In the genomic region with DNA sequence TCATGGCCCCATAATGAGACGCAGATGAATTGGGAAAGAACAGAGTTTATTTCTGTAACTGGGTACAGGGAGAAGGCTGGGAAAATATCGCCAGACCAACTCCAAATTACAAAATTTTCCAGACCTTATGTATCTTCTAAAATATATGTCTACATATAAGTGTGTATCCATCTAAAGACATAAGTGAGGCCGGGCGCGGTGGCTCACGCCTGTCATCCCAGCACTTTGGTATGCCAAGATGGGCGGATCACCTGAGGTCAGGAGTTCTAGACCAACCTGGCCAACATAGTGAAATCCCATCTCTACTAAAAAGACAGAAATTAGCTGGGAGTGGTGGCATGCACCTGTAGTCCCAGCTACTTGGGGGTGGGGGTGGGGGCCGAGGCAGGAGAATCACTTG, we compare ENCODE assay signal across 27 cellular contexts.
"Had no signal": no experiment of that assay in that cellular context is flagged by ENCODE, and none has a peak within 500 bp of the region (broad histone marks: within the 10 kb centered on the region; RNA-seq: fewer than 3 reads in every experiment).

No MANE protein-coding gene starts in this region.

- H3K4me3 ChIP-seq: PC-9 had no signal

- H3K4me2 ChIP-seq: PC-9 had no signal

- H3K27ac ChIP-seq: PC-9, RWPE1 had no signal

- H3K4me3 Mint-ChIP-seq: activated CD4-positive, alpha-beta T cell treated with anti-CD3 and anti-CD28 coated beads, Interleukin-2, amount 10 ng/mL, durations not matched to agents 7 days and 5 days; activated CD8-positive, alpha-beta T cell treated with anti-CD3 and anti-CD28 coated beads, Interleukin-2, amount 10 ng/mL, durations not matched to agents 7 days and 5 days; activated naive CD4-positive, alpha-beta T cell treated with anti-CD3 and anti-CD28 coated beads, Interleukin-2, amount 50 U/mL, for 24 hours; activated T-cell treated with anti-CD3 and anti-CD28 coated beads, Interleukin-2, amount 50 U/mL, for 24 hours; brain had no signal

- H3K27me3 Mint-ChIP-seq: activated CD4-positive, alpha-beta T cell treated with anti-CD3 and anti-CD28 coated beads, Interleukin-2, amount 10 ng/mL, durations not matched to agents 7 days and 5 days; activated naive CD4-positive, alpha-beta T cell treated with anti-CD3 and anti-CD28 coated beads, Interleukin-2, amount 50 U/mL, for 24 hours; brain; IgD-negative memory B cell had no signal

- DNase-seq: activated CD4-positive, alpha-beta T cell treated with anti-CD3 and anti-CD28 coated beads, Interleukin-2, amount 10 ng/mL, durations not matched to agents 7 days and 5 days; activated CD4-positive, alpha-beta T cell treated with anti-CD3 and anti-CD28 coated beads, Interleukin-2, amount 50 U/mL, for 48 hours; activated CD8-positive, alpha-beta T cell treated with anti-CD3 and anti-CD28 coated beads, Interleukin-2, amount 10 ng/mL, durations not matched to agents 7 days and 5 days; activated gamma-delta T cell; activated naive CD4-positive, alpha-beta T cell treated with Interleukin-2 at 50 U/mL for 16 hours; activated T-cell treated with anti-CD3 and anti-CD28 coated beads, Interleukin-2, amount 50 U/mL, for 24 hours; anterior cingulate cortex; central memory CD4-positive, alpha-beta T cell; Karpas-422; KBM-7; NCI-H1105; NCI-H1417 treated with DMSO at 0.1 percent for 48 hours; NCI-H1930; NCI-H2081 treated with DMSO at 0.1 percent for 48 hours; NCI-H226; NCI-H446 treated with DMSO at 0.1 percent for 48 hours; NCI-H524; NCI-H69; NCI-H82; PC-9; SIG-M5; T1000 had no signal

- H3K27ac Mint-ChIP-seq: activated CD4-positive, alpha-beta T cell treated with anti-CD3 and anti-CD28 coated beads, Interleukin-2, amount 10 ng/mL, durations not matched to agents 7 days and 5 days; activated CD8-positive, alpha-beta T cell treated with anti-CD3 and anti-CD28 coated beads, Interleukin-2, amount 10 ng/mL, durations not matched to agents 7 days and 5 days; activated naive CD4-positive, alpha-beta T cell treated with anti-CD3 and anti-CD28 coated beads, Interleukin-2, amount 50 U/mL, for 24 hours; activated T-cell treated with anti-CD3 and anti-CD28 coated beads, Interleukin-2, amount 50 U/mL, for 24 hours; activated T-helper 2 cell treated with anti-CD3 and anti-CD28 coated beads, Interferon-gamma antibody, Interleukin-2, Interleukin-4, amounts not matched to agents 10 μg/mL and 5 μg/mL and 100 μg/mL, durations not matched to agents 14 hours and 24 hours and 36 hours had no signal

- H3K4me1 Mint-ChIP-seq: activated naive CD4-positive, alpha-beta T cell treated with anti-CD3 and anti-CD28 coated beads, Interleukin-2, amount 50 U/mL, for 24 hours had no signal

- H2AFZ ChIP-seq: PC-9 had no signal

- H3K9me3 Mint-ChIP-seq: activated CD4-positive, alpha-beta T cell treated with anti-CD3 and anti-CD28 coated beads, Interleukin-2, amount 10 ng/mL, durations not matched to agents 7 days and 5 days; activated naive CD4-positive, alpha-beta T cell treated with anti-CD3 and anti-CD28 coated beads, Interleukin-2, amount 50 U/mL, for 24 hours; activated T-cell treated with anti-CD3 and anti-CD28 coated beads, Interleukin-2, amount 50 U/mL, for 24 hours; activated T-helper 2 cell treated with anti-CD3 and anti-CD28 coated beads, Interferon-gamma antibody, Interleukin-2, Interleukin-4, amounts not matched to agents 10 μg/mL and 5 μg/mL and 100 μg/mL, durations not matched to agents 14 hours and 24 hours and 36 hours; IgD-negative memory B cell had no signal

- H3K36me3 Mint-ChIP-seq: activated naive CD4-positive, alpha-beta T cell treated with anti-CD3 and anti-CD28 coated beads, Interleukin-2, amount 50 U/mL, for 24 hours; brain; IgD-negative memory B cell had no signal
